ENCODE assay signal across 26 cellular contexts in the genomic region with DNA sequence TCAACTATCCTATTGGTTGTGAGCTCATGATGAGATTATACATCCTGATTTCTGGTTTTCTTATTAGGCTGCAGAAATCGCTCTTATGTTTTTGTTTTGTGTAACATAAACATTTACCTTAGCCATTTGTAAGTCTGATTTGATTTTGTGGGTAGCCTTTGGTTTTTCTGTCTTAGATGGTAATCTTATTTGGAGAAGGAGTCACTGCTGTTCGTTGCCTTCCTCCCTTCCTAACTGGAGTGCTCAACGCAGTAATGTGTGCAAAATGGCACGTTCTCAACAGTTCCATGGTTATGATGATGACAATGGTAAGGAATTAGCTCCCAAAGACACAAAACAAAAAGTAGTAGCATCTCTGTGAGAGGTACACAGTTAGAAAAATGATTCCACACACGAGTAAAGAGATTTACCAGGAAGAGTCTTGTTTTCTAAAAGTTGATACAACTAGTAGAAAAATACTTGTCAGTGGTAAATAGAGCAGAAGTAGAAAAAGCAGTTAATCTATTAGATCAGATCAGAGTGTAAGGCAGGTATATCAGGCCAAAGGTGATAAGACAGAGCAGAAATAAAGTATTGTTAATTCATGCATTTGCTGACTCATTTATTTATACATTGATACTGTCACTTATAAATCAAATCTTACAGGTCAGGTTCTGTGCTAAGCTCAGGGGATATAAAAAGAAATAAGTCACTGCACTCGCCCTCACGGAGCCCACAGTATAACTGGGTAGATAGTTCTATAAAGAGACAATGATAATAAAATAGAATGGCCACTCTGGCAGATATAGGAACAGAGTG.
"Had no signal": no experiment of that assay in that cellular context is flagged by ENCODE, and none has a peak within 500 bp of the region (broad histone marks: within the 10 kb centered on the region; RNA-seq: fewer than 3 reads in every experiment).

No MANE protein-coding gene starts in this region.

- H3K4me3 Mint-ChIP-seq: activated CD4-positive, alpha-beta T cell treated with anti-CD3 and anti-CD28 coated beads, Interleukin-2, amount 10 ng/mL, durations not matched to agents 24 days and 14 days; activated CD8-positive, alpha-beta memory T cell treated with anti-CD3 and anti-CD28 coated beads, Interleukin-2, amount 10 ng/mL, durations not matched to agents 7 days and 5 days; activated CD8-positive, alpha-beta T cell treated with anti-CD3 and anti-CD28 coated beads for 36 hours; activated naive CD4-positive, alpha-beta T cell treated with anti-CD3 and anti-CD28 coated beads, Interleukin-2, amount 10 ng/mL, durations not matched to agents 7 days and 5 days; immature natural killer cell; naive B cell; neural crest cell; stimulated activated memory B cell treated with anti-CD40 and anti-IgM and Interleukin-4, amounts not matched to agents 10 μg/mL and 1 μg/mL and 100 μg/mL, for 72 hours had no signal

- H3K27me3 ChIP-seq: brain microvascular endothelial cell, testis had no signal

- H3K4me2 ChIP-seq: smooth muscle cell had no signal

- H3K27ac ChIP-seq: brain microvascular endothelial cell, lower lobe of right lung, testis, uterus, VCaP had no signal

- H3K36me3 Mint-ChIP-seq: activated CD8-positive, alpha-beta memory T cell treated with anti-CD3 and anti-CD28 coated beads, Interleukin-2, amount 10 ng/mL, durations not matched to agents 7 days and 5 days; activated naive CD4-positive, alpha-beta T cell treated with anti-CD3 and anti-CD28 coated beads, Interleukin-2, amount 10 ng/mL, durations not matched to agents 7 days and 5 days; immature natural killer cell; naive B cell; stimulated activated memory B cell treated with anti-CD40 and anti-IgM and Interleukin-4, amounts not matched to agents 10 μg/mL and 1 μg/mL and 100 μg/mL, for 72 hours had no signal

- H3K27ac Mint-ChIP-seq: activated CD4-positive, alpha-beta T cell treated with anti-CD3 and anti-CD28 coated beads, Interleukin-2, amount 10 ng/mL, durations not matched to agents 24 days and 14 days; activated CD8-positive, alpha-beta memory T cell treated with anti-CD3 and anti-CD28 coated beads, Interleukin-2, amount 10 ng/mL, durations not matched to agents 7 days and 5 days; activated CD8-positive, alpha-beta T cell treated with anti-CD3 and anti-CD28 coated beads for 36 hours; activated naive CD4-positive, alpha-beta T cell treated with anti-CD3 and anti-CD28 coated beads, Interleukin-2, amount 10 ng/mL, durations not matched to agents 7 days and 5 days; immature natural killer cell; naive B cell; stimulated activated memory B cell treated with anti-CD40 and anti-IgM and Interleukin-4, amounts not matched to agents 10 μg/mL and 1 μg/mL and 100 μg/mL, for 72 hours had no signal

- H3K9me3 ChIP-seq: lower lobe of right lung, testis, uterus had no signal

- H3K4me1 ChIP-seq: lower lobe of right lung, testis, uterus had no signal

- ATAC-seq: activated CD4-positive, CD25-positive, alpha-beta regulatory T cell treated with anti-CD3 and anti-CD28 coated beads, Interleukin-2, amount 50 U/mL, for 24 hours; activated CD8-positive, alpha-beta memory T cell treated with anti-CD3 and anti-CD28 coated beads, Interleukin-2, amount 10 ng/mL, durations not matched to agents 7 days and 5 days; activated CD8-positive, alpha-beta T cell treated with anti-CD3 and anti-CD28 coated beads for 36 hours; esophagus mucosa; left lobe of liver; lower lobe of right lung; sciatic nerve; stimulated activated memory B cell treated with anti-CD40 and anti-IgM and Interleukin-4, amounts not matched to agents 10 μg/mL and 1 μg/mL and 100 μg/mL, for 72 hours had no signal

- H3K4me1 Mint-ChIP-seq: activated CD4-positive, alpha-beta T cell treated with anti-CD3 and anti-CD28 coated beads, Interleukin-2, amount 10 ng/mL, durations not matched to agents 24 days and 14 days; activated CD8-positive, alpha-beta memory T cell treated with anti-CD3 and anti-CD28 coated beads, Interleukin-2, amount 10 ng/mL, durations not matched to agents 7 days and 5 days; activated naive CD4-positive, alpha-beta T cell treated with anti-CD3 and anti-CD28 coated beads, Interleukin-2, amount 10 ng/mL, durations not matched to agents 7 days and 5 days; immature natural killer cell; stimulated activated memory B cell treated with anti-CD40 and anti-IgM and Interleukin-4, amounts not matched to agents 10 μg/mL and 1 μg/mL and 100 μg/mL, for 72 hours had no signal

- H3K4me3 ChIP-seq: lower lobe of right lung, smooth muscle cell, testis, uterus had no signal

- DNase-seq: activated CD4-positive, alpha-beta T cell treated with anti-CD3 and anti-CD28 coated beads, Interleukin-2, amount 10 ng/mL, durations not matched to agents 24 days and 14 days; activated CD8-positive, alpha-beta memory T cell treated with anti-CD3 and anti-CD28 coated beads, Interleukin-2, amount 10 ng/mL, durations not matched to agents 7 days and 5 days; activated CD8-positive, alpha-beta T cell treated with anti-CD3 and anti-CD28 coated beads for 36 hours; activated effector memory CD4-positive, alpha-beta T cell treated with anti-CD3 and anti-CD28 coated beads, Interleukin-2, amount 50 U/mL, for 16 hours; activated naive CD4-positive, alpha-beta T cell treated with anti-CD3 and anti-CD28 coated beads, Interleukin-2, amount 10 ng/mL, durations not matched to agents 7 days and 5 days; activated T-cell treated with anti-CD3 and anti-CD28 coated beads for 4 hours; amygdala; brain microvascular endothelial cell; caudate nucleus; effector memory CD4-positive, alpha-beta T cell; immature natural killer cell; lower lobe of right lung; naive B cell; occipital lobe; stimulated activated CD4-positive, alpha-beta T cell treated with anti-CD3 and anti-CD28 coated beads, Interleukin-15, amount 100 ng/mL, for 24 hours; testis; trophoblast cell; uterus had no signal

- H3K36me3 ChIP-seq: brain microvascular endothelial cell, lower lobe of right lung, uterus had no signal

- H3K9me3 Mint-ChIP-seq: activated CD4-positive, alpha-beta T cell treated with anti-CD3 and anti-CD28 coated beads, Interleukin-2, amount 10 ng/mL, durations not matched to agents 24 days and 14 days; activated CD8-positive, alpha-beta T cell treated with anti-CD3 and anti-CD28 coated beads for 36 hours; activated naive CD4-positive, alpha-beta T cell treated with anti-CD3 and anti-CD28 coated beads, Interleukin-2, amount 10 ng/mL, durations not matched to agents 7 days and 5 days; immature natural killer cell; naive B cell; neural crest cell; stimulated activated memory B cell treated with anti-CD40 and anti-IgM and Interleukin-4, amounts not matched to agents 10 μg/mL and 1 μg/mL and 100 μg/mL, for 72 hours had no signal
